ENCODE assay signal across 10 cellular contexts in genomic region chr1:81804320-81804719, GRCh38. TPM values are rescaled to one million over a fixed set of nuclear protein-coding genes. Genes with fewer than 3 reads are reported as not detected.
DNase-seq lines count a peak whose midpoint lies in the region; ATAC-seq and TF ChIP-seq lines count a peak whose summit lies in the region.
"Had no signal": no experiment of that assay in that cellular context is flagged by ENCODE, and none has a peak within 500 bp of the region (broad histone marks: within the 10 kb centered on the region; RNA-seq: fewer than 3 reads in every experiment).

No MANE protein-coding gene starts in this region.

- H3K27ac ChIP-seq in ACC112 (ENCODE audit: low read depth, low read length), result peak overlapping the region; percentile 31
- H3K27ac ChIP-seq in Panc1 (ENCODE audit: low read length), result peak overlapping the region; percentile 23; the same call in 1 of the 2 replicates

- no peaks in the 10 kb centered on the region for H3K4me1 Mint-ChIP-seq in natural killer cell
- H3K4me1 Mint-ChIP-seq: stimulated activated effector memory CD8-positive, alpha-beta T cell treated with anti-CD3 and anti-CD28 coated beads, Interleukin-12 subunit alpha, Interleukin-12 subunit beta, amount 100 ng/mL, for 72 hours had no signal

- H3K27me3 Mint-ChIP-seq in natural killer cell (ENCODE audit: low read depth in 2 of 2), result peaks cover 28 to 29% of the 10 kb centered on the region in 2 donors

- ATAC-seq in Panc1 (no peak), natural killer cell (no peak)
- ATAC-seq: activated T-helper 17 cell treated with anti-CD3 and anti-CD28 coated beads, Interleukin-2, amount 50 U/mL, for 72 hours; stimulated activated effector memory CD8-positive, alpha-beta T cell treated with anti-CD3 and anti-CD28 coated beads, Interleukin-12 subunit alpha, Interleukin-12 subunit beta, amount 100 ng/mL, for 72 hours had no signal

- CTCF ChIA-PET in Panc1 (lab: Charles Lee), result no interaction called here

- no peaks in the 10 kb centered on the region for H3K27me3 ChIP-seq in ACC112 (ENCODE audit: insufficient read depth, low read length)
- H3K27me3 ChIP-seq in Panc1 (ENCODE audit: control insufficient read depth, insufficient read depth, low read length), result no peaks in the 10 kb centered on the region
- no peaks in the 10 kb centered on the region for H3K27me3 ChIP-seq in neuron (ENCODE audit: insufficient read depth, low read length)

- H3K4me3 ChIP-seq in ACC112 (ENCODE audit: low read depth, low read length) (peak overlapping the region; percentile 93), Panc1 (ENCODE audit: low read depth in 2 of 2, low read length in 2 of 2) (peak overlapping the region in 1 of 2 experiments; percentile 73; a peak in 2 of 4 replicates), fibroblast of the aortic adventitia (ENCODE audit: low read depth, low read length) (peak overlapping the region; percentile 89), neuron (ENCODE audit: low read length) (peak overlapping the region; percentile 85)

- no peak overlapping the region for H3K27ac Mint-ChIP-seq in natural killer cell
- H3K27ac Mint-ChIP-seq: activated T-helper 17 cell treated with anti-CD3 and anti-CD28 coated beads, Interleukin-2, amount 50 U/mL, for 72 hours; stimulated activated effector memory CD8-positive, alpha-beta T cell treated with anti-CD3 and anti-CD28 coated beads, Interleukin-12 subunit alpha, Interleukin-12 subunit beta, amount 100 ng/mL, for 72 hours had no signal

- intact Hi-C loops in Panc1 (cut with micrococcal nuclease; ENCODE audit: unreplicated experiment) (no loop called here), natural killer cell (cut with micrococcal nuclease) (no loop called here)

- H3K4me1 ChIP-seq in ACC112 (ENCODE audit: control insufficient read depth, insufficient read depth, low read length, unreplicated experiment), result peaks cover 41% of the 10 kb centered on the region
- H3K4me1 ChIP-seq in Panc1 (ENCODE audit: control insufficient read depth, insufficient read depth, low read length), result peaks cover 16% of the 10 kb centered on the region
- peaks cover 40% of the 10 kb centered on the region for H3K4me1 ChIP-seq in neuron (ENCODE audit: insufficient read depth, low read length)

- no TSS peak for BruUV-seq in Panc1 (replicated peaks; lab: Mats Ljungman, UMichigan)

- in situ Hi-C loops in Panc1 (cut with HindIII; ENCODE audit: low pct_unique_long_range_greater_than_20kb, low sequenced_read_pairs), result no loop called here

- H3K4me3 Mint-ChIP-seq in natural killer cell, result no peak overlapping the region
- H3K4me3 Mint-ChIP-seq: activated T-helper 17 cell treated with anti-CD3 and anti-CD28 coated beads, Interleukin-2, amount 50 U/mL, for 72 hours; stimulated activated effector memory CD8-positive, alpha-beta T cell treated with anti-CD3 and anti-CD28 coated beads, Interleukin-12 subunit alpha, Interleukin-12 subunit beta, amount 100 ng/mL, for 72 hours had no signal

- no peaks in the 10 kb centered on the region for H3K36me3 Mint-ChIP-seq in natural killer cell
- H3K36me3 Mint-ChIP-seq: stimulated activated effector memory CD8-positive, alpha-beta T cell treated with anti-CD3 and anti-CD28 coated beads, Interleukin-12 subunit alpha, Interleukin-12 subunit beta, amount 100 ng/mL, for 72 hours had no signal

- H3K79me2 ChIP-seq in ACC112 (ENCODE audit: control insufficient read depth, insufficient read depth, low read length, unreplicated experiment), result peaks cover 78% of the 10 kb centered on the region

- H2AFZ ChIP-seq in ACC112 (ENCODE audit: low read length, unreplicated experiment), result peak overlapping the region; percentile 52
- no peak overlapping the region for H2AFZ ChIP-seq in neuron (ENCODE audit: low read depth, low read length)

- H3K9me3 ChIP-seq in Panc1 (ENCODE audit: control insufficient read depth, insufficient read depth, low read depth, low read length) (no peaks in the 10 kb centered on the region), neuron (ENCODE audit: low read length) (no peaks in the 10 kb centered on the region)

- DNase-seq in Panc1 (ENCODE audit: low read depth, low spot score) (no peak), fibroblast of the aortic adventitia (ENCODE audit: low read depth) (peak; percentile 21), NCI-H82 treated with DMSO at 0.1 percent for 48 hours (lab: John Stamatoyannopoulos, UW; ENCODE audit: unreplicated experiment) (no peak), natural killer cell (no peak), SHP77 (lab: John Stamatoyannopoulos, UW) (no peak), DMS153 (lab: John Stamatoyannopoulos, UW) (no peak)

- peaks cover 0 to 4% of the 10 kb centered on the region in 2 donors for H3K9me3 Mint-ChIP-seq in natural killer cell
- H3K9me3 Mint-ChIP-seq: activated T-helper 17 cell treated with anti-CD3 and anti-CD28 coated beads, Interleukin-2, amount 50 U/mL, for 72 hours had no signal

- POLR2A ChIA-PET in Panc1 (lab: Charles Lee), result no interaction called here

- no peak for TF ChIP-seq CTCF in Panc1 (IDR thresholded peaks at IDR 0.05)
- no peak for TF ChIP-seq CTCF in fibroblast of the aortic adventitia (IDR thresholded peaks at IDR 0.05; ENCODE audit: insufficient read depth, low read length)
- TF ChIP-seq CTCF in natural killer cell (IDR thresholded peaks at IDR 0.05), result no peak

- no peaks in the 10 kb centered on the region for H3K36me3 ChIP-seq in ACC112 (ENCODE audit: insufficient read depth, low read length)
- no peaks in the 10 kb centered on the region for H3K36me3 ChIP-seq in Panc1 (ENCODE audit: control insufficient read depth, insufficient read depth, low read length)
- H3K36me3 ChIP-seq in neuron (ENCODE audit: insufficient read depth, low read length), result no peaks in the 10 kb centered on the region

RNA-seq across cellular contexts. Expression of gene ADGRL2, which starts 3.6 kb away (rescaled TPM):
- total RNA-seq in Panc1 (2021; ENCODE audit: unreplicated experiment) (34.2 TPM), fibroblast of the aortic adventitia (ENCODE audit: low replicate concordance) (52.1 and 104 TPM in 2 replicates), natural killer cell (not detected)
- polyA plus RNA-seq in Panc1 (2012; ENCODE audit: insufficient read length), result 19.9 TPM
- total RNA-seq: activated T-helper 17 cell treated with anti-CD3 and anti-CD28 coated beads, Interleukin-2, amount 50 U/mL, for 72 hours had no signal

Comparison
In these comparisons a context has a peak if more than half of its experiments do, and no peak if none do; other contexts are left out.
1. RNA of gene ADGRL2, which starts 3.6 kb away (total RNA-seq): 52.1 to 104 TPM in fibroblast of the aortic adventitia and 34.2 TPM in Panc1 (single experiment); not detected in natural killer cell; every median in the first group is over 10 times any median in the second.